Comparison of ENCODE assay signal across 12 cellular contexts in the genomic region with DNA sequence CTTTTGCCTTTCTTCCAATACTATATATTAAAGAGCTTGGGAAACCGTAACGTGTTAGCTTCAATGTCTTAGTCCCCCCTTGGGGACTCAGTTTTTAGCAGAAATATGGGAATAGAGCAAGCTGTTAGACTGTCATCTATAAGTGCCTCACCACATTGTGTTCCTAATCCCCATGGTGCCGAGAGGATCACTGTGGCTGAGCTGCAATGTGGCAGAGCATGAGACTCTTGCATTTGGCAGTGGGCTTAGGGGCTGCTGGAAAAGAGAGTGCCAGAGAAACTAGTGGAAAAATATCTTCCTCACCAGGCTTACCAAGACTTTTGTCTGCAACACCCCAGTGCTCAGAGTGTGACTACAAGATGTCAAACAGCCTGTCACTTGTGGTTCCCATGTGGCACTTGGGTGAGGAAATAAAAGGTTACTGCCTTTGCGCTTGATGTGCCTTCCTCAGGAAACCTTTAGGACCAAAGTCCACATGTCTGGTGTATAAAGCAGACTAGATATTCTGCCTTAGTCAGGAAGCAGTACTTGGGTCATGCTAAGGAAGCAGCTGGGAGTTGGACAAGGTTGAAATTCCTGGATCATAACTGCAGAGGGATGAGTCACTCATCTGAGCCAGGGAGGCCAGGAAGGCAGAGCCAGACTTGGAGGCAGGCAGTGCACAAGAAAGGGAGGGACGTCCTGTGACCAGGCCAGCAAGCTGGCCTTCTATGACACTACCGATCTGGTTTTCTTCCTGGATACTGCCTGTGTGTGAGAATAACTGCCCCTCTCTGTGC. TPM values are rescaled to one million over a fixed set of nuclear protein-coding genes. Genes with fewer than 3 reads are reported as not detected.
DNase-seq lines count a peak whose midpoint lies in the region; ATAC-seq, FAIRE-seq and TF ChIP-seq lines count a peak whose summit lies in the region.
"Had no signal": no experiment of that assay in that cellular context is flagged by ENCODE, and none has a peak within 500 bp of the region (broad histone marks: within the 10 kb centered on the region; RNA-seq: fewer than 3 reads in every experiment).

No MANE protein-coding gene starts in this region.

- no peak overlapping the region for H2AFZ ChIP-seq in astrocyte (ENCODE audit: low read depth, low read length)

- TF ChIP-seq CTCF in HFF-Myc (IDR thresholded peaks at IDR 0.05; ENCODE audit: low read depth, low read length, missing control alignments) (no peak), astrocyte (IDR thresholded peaks at IDR 0.05; ENCODE audit: insufficient read depth, low read depth, low read length) (no peak)

- H3K4me1 Mint-ChIP-seq in astrocyte (ENCODE audit: low read depth, unreplicated experiment): peaks cover 6% of the 10 kb centered on the region

- H4K20me1 ChIP-seq in astrocyte (ENCODE audit: insufficient read depth, low read length): no peaks in the 10 kb centered on the region

- H3K36me3 Mint-ChIP-seq in astrocyte (ENCODE audit: low read depth, unreplicated experiment): no peaks in the 10 kb centered on the region

- H3K27ac ChIP-seq in astrocyte (ENCODE audit: low read depth, low read length) (peak overlapping the region; percentile 54), right cardiac atrium (ENCODE audit: low read length) (no peak overlapping the region)

- no peaks in the 10 kb centered on the region for H3K36me3 ChIP-seq in astrocyte (ENCODE audit: insufficient read depth, low read length)

- intact Hi-C loops in right cardiac atrium (cut with DNase I): no loop called here

- ATAC-seq in right cardiac atrium: peak; percentile 76 to 95

- WGBS in right cardiac atrium: 56% methylated on average over 6 of the region's 6 CpGs

- no peak overlapping the region for H3K4me3 Mint-ChIP-seq in astrocyte (ENCODE audit: unreplicated experiment)

- no peak for FAIRE-seq in astrocyte (lab: Jason Lieb, UNC)

- no peaks in the 10 kb centered on the region for H3K9me3 Mint-ChIP-seq in astrocyte (ENCODE audit: unreplicated experiment)

- peak overlapping the region; percentile 97 for H3K27ac Mint-ChIP-seq in astrocyte (ENCODE audit: unreplicated experiment)

- H3K9me3 ChIP-seq in astrocyte (ENCODE audit: insufficient read depth, low read depth, low read length): no peaks in the 10 kb centered on the region
- H3K9me3 ChIP-seq in right cardiac atrium (ENCODE audit: control insufficient read depth, low read length): no peaks in the 10 kb centered on the region

- peaks cover 3% of the 10 kb centered on the region for H3K27me3 Mint-ChIP-seq in astrocyte (ENCODE audit: low read depth, unreplicated experiment)

- H3K9ac ChIP-seq in astrocyte (ENCODE audit: low read length): peak overlapping the region; percentile 14

- H3K27me3 ChIP-seq in astrocyte (ENCODE audit: insufficient read depth, low read length) (no peaks in the 10 kb centered on the region), right cardiac atrium (ENCODE audit: control insufficient read depth, insufficient read depth) (no peaks in the 10 kb centered on the region)

- peak; percentile 66 for DNase-seq in HFF-Myc (ENCODE audit: extremely low read depth, low read depth)
- peak; percentile 88 for DNase-seq in astrocyte (ENCODE audit: low read depth)
- peak in 2 of 3 donors; percentile 43 to 52 for DNase-seq in right cardiac atrium
- peak; percentile 49 for DNase-seq in smooth muscle cell of the brain vasculature (ENCODE audit: low read depth, low spot score)
- no peak for DNase-seq in stimulated activated CD4-positive, alpha-beta T cell treated with anti-CD3 and anti-CD28 coated beads, Interleukin-12 subunit alpha, Interleukin-12 subunit beta, amount 100 ng/mL, for 4 hours
- DNase-seq in NCI-H748 treated with DMSO at 0.1 percent for 48 hours (lab: John Stamatoyannopoulos, UW): no peak
- DNase-seq in DMS 273 (lab: John Stamatoyannopoulos, UW; ENCODE audit: unreplicated experiment): no peak
- no peak for DNase-seq in HUDEP-2 (lab: John Stamatoyannopoulos, UW; ENCODE audit: unreplicated experiment in 76 of 76)
- DNase-seq: glutamatergic neuron, MV-4-11 had no signal

- H3K4me3 ChIP-seq in HFF-Myc (replicated peaks; ENCODE audit: low read depth, low read length) (no peak overlapping the region), astrocyte (ENCODE audit: insufficient read depth, low read depth, low read length) (no peak overlapping the region), right cardiac atrium (ENCODE audit: low read length) (no peak overlapping the region)
- H3K4me3 ChIP-seq: skin epidermis had no signal

- peak overlapping the region; percentile 44 for H3K4me2 ChIP-seq in astrocyte (ENCODE audit: low read length)

- H3K4me1 ChIP-seq in astrocyte (ENCODE audit: insufficient read depth, low read length) (peaks cover 21% of the 10 kb centered on the region), right cardiac atrium (ENCODE audit: control insufficient read depth, insufficient read depth, low read length) (no peaks in the 10 kb centered on the region)

- no peaks in the 10 kb centered on the region for H3K79me2 ChIP-seq in astrocyte (ENCODE audit: insufficient read depth, low read length)

RNA-seq across cellular contexts. Expression of gene MAGEA4, which starts 9.7 kb away (rescaled TPM):
- not detected in 2 replicates for total RNA-seq in astrocyte
- not detected for total RNA-seq in right cardiac atrium
- not detected for polyA plus RNA-seq in right cardiac atrium
- total RNA-seq: ureter had no signal

Comparison
In these comparisons a context has a peak if more than half of its experiments do, and no peak if none do; other contexts are left out.
1. DNase-seq: peak in HFF-Myc (single experiment), astrocyte (single experiment), right cardiac atrium (2 of 3) and smooth muscle cell of the brain vasculature (single experiment); none in stimulated activated CD4-positive, alpha-beta T cell treated with anti-CD3 and anti-CD28 coated beads, Interleukin-12 subunit alpha, Interleukin-12 subunit beta, amount 100 ng/mL, for 4 hours (single experiment), NCI-H748 treated with DMSO at 0.1 percent for 48 hours (single experiment), DMS 273 (single experiment) and HUDEP-2 (0 of 76).